11 cellular contexts compared by ENCODE assay signal in genomic region chr18:8424917-8425725, GRCh38.
A peak's percentile ranks its signal among the peaks of the same experiment; 100 is the strongest.
DNase-seq lines count a peak whose midpoint lies in the region; ATAC-seq and TF ChIP-seq lines count a peak whose summit lies in the region.
"Had no signal": no experiment of that assay in that cellular context is flagged by ENCODE, and none has a peak within 500 bp of the region (broad histone marks: within the 10 kb centered on the region; RNA-seq: fewer than 3 reads in every experiment).

No MANE protein-coding gene starts in this region.

- H4K8ac ChIP-seq in trophoblast cell (ENCODE audit: low read depth, low read length), result no peak overlapping the region

- no peak overlapping the region for H3K23ac ChIP-seq in trophoblast cell (ENCODE audit: low read length)

- H3K18ac ChIP-seq in trophoblast cell (ENCODE audit: low read length), result no peak overlapping the region

- TF ChIP-seq CTCF in epithelial cell of esophagus (IDR thresholded peaks at IDR 0.05; ENCODE audit: insufficient read depth, low read depth, low read length, missing control alignments), result no peak

- no peak overlapping the region for H3K14ac ChIP-seq in trophoblast cell (ENCODE audit: low read length)

- H2AFZ ChIP-seq in GM23248 (no peak overlapping the region), trophoblast cell (ENCODE audit: insufficient read depth, low read length, poor library complexity) (no peak overlapping the region)

- H3K79me2 ChIP-seq in GM23248 (ENCODE audit: insufficient read depth), result no peaks in the 10 kb centered on the region
- no peaks in the 10 kb centered on the region for H3K79me2 ChIP-seq in trophoblast cell (ENCODE audit: control insufficient read depth, insufficient read depth, low read length, poor library complexity)

- H3K27me3 ChIP-seq in GM23248 (replicated peaks; ENCODE audit: insufficient read depth), result no peaks in the 10 kb centered on the region
- H3K27me3 ChIP-seq in trophoblast cell (ENCODE audit: insufficient read depth, low read length), result no peaks in the 10 kb centered on the region
- H3K27me3 ChIP-seq: left lung had no signal

- H3K4me2 ChIP-seq in GM23248 (ENCODE audit: unreplicated experiment) (no peak overlapping the region), trophoblast cell (ENCODE audit: low read length) (no peak overlapping the region)

- no peaks in the 10 kb centered on the region for H3K9me2 ChIP-seq in GM23248 (ENCODE audit: insufficient read depth)

- DNase-seq in GM23248, result peak; percentile 95
- peak; percentile 32 for DNase-seq in RKO (ENCODE audit: low spot score)
- peak; percentile 94 for DNase-seq in epithelial cell of esophagus (ENCODE audit: low read depth)
- DNase-seq in trophoblast cell, result peak; percentile 69 to 77
- no peak for DNase-seq in NCI-H446 treated with DMSO at 0.1 percent for 48 hours (lab: John Stamatoyannopoulos, UW)
- no peak for DNase-seq in GM19238 (ENCODE audit: insufficient read length, low spot score)
- no peak for DNase-seq in posterior cingulate gyrus
- DNase-seq: GDM1, KG1, left lung had no signal

- H2BK120ac ChIP-seq in trophoblast cell (ENCODE audit: insufficient read depth, low read length, poor library complexity), result no peak overlapping the region

- intact Hi-C loops in posterior cingulate gyrus (cut with DNase I), result no loop called here

- H3K9me3 ChIP-seq in GM23248 (ENCODE audit: low read depth) (no peaks in the 10 kb centered on the region), trophoblast cell (ENCODE audit: insufficient read depth, low read depth, low read length) (no peaks in the 10 kb centered on the region)
- H3K9me3 ChIP-seq: left lung had no signal

- peaks cover 4% of the 10 kb centered on the region; the same call in 1 of the 2 replicates for H3K4me1 ChIP-seq in GM23248 (ENCODE audit: insufficient read depth)
- peaks cover 16 to 20% of the 10 kb centered on the region in 2 experiments for H3K4me1 ChIP-seq in trophoblast cell (ENCODE audit: control insufficient read depth in 1 of 2, insufficient read depth in 2 of 2, low read length in 2 of 2)
- H3K4me1 ChIP-seq: left lung had no signal

- WGBS in GM23248 (ENCODE audit: low coverage in 1 of 2, low lambda C conversion rate in 2 of 2, missing lambda C conversion rate in 2 of 2), 2 experiments, result 32 to 34% methylated on average over 13 of the region's 13 CpGs
- WGBS in trophoblast cell (ENCODE audit: extremely low coverage, insufficient coverage, insufficient read length), result no CpG with 5 or more reads among the region's 13 CpGs

- no peak for ATAC-seq in GM21390 (IDR thresholded peaks at IDR 0.05; ENCODE audit: unreplicated experiment)
- ATAC-seq: left lung had no signal

- peaks cover 6% of the 10 kb centered on the region; the same call in 1 of the 2 replicates for H3F3A ChIP-seq in GM23248 (ENCODE audit: insufficient read depth)

- no peak overlapping the region for H4K12ac ChIP-seq in trophoblast cell (ENCODE audit: low read depth, low read length)

- in situ Hi-C loops in GM23248 (cut with MboI), result no loop called here

- H3K27ac ChIP-seq in GM23248, result peak overlapping the region; percentile 16; the same call in 1 of the 2 replicates
- no peak overlapping the region for H3K27ac ChIP-seq in trophoblast cell (ENCODE audit: low read depth, low read length)
- H3K27ac ChIP-seq: left lung had no signal

- H4K20me1 ChIP-seq in GM23248 (ENCODE audit: insufficient read depth), result no peaks in the 10 kb centered on the region

- no peaks in the 10 kb centered on the region for H3K36me3 ChIP-seq in GM23248 (ENCODE audit: low read depth)
- no peaks in the 10 kb centered on the region for H3K36me3 ChIP-seq in trophoblast cell (ENCODE audit: control insufficient read depth in 1 of 2, insufficient read depth in 2 of 2, low read length in 2 of 2)
- H3K36me3 ChIP-seq: left lung had no signal

- H3K79me1 ChIP-seq in trophoblast cell (ENCODE audit: low read length), result peaks cover 2% of the 10 kb centered on the region

- H4K91ac ChIP-seq in trophoblast cell (ENCODE audit: low read depth, low read length), result no peak overlapping the region

- no peak overlapping the region for H2BK5ac ChIP-seq in trophoblast cell (ENCODE audit: low read depth, low read length, poor library complexity)

- H3K4ac ChIP-seq in trophoblast cell (ENCODE audit: low read depth, low read length), result no peak overlapping the region

- H3K4me3 ChIP-seq in GM23248, result no peak overlapping the region
- no peak overlapping the region for H3K4me3 ChIP-seq in epithelial cell of esophagus (ENCODE audit: low read length)
- H3K4me3 ChIP-seq in trophoblast cell (ENCODE audit: low read depth, low read length), result no peak overlapping the region
- H3K4me3 ChIP-seq: left lung had no signal

- no peak overlapping the region for H2AK5ac ChIP-seq in trophoblast cell (ENCODE audit: low read length)

- 0 out of 2 replicates have a peak overlapping the region, but pooled peaks have one; percentile 13 for H3K9ac ChIP-seq in GM23248
- no peak overlapping the region for H3K9ac ChIP-seq in trophoblast cell (ENCODE audit: low read length)

- H2BK12ac ChIP-seq in trophoblast cell (ENCODE audit: low read length), result no peak overlapping the region

Comparison
In these comparisons a context has a peak if more than half of its experiments do, and no peak if none do; other contexts are left out.
1. DNase-seq: peak in GM23248 (single experiment), RKO (single experiment), epithelial cell of esophagus (single experiment) and trophoblast cell (2 of 2); none in NCI-H446 treated with DMSO at 0.1 percent for 48 hours (single experiment), GM19238 (single experiment) and posterior cingulate gyrus (0 of 10).